Comparison of ENCODE assay signal across 1 cellular context in the genomic region with DNA sequence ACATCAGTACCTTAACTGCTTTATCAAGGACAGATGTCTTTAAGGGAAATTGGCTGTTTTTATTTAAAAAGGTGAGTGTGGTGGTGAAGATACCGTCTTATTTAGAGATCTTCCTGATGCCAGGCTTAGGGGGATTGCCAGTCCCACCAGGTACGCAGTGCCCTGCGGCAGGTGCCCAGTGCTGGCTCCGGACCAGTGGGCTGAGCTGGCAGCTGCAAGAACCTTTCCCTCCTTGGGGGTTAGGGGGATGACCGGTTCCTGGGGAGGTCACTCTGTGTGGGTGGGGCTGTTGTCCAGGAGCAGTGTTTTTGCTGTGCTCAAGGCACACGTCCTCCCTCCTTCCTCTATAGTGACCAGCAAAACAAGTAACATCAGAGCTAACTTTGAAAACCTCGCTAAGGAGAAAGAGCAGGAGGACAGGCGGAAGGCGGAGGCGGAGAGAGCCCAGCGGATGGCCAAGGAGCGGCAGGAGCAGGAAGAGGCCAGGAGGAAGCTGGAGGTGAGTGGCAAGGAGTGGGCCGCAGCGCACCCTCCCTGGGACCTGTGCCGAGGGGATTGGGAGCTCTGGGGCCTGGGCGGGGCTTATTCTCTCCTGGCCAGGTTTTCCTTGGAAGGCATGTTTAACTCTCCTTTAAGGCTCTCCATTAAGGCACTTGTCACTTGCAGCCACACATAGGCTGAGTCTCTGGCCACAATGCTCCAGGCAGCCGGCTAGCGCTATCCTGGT.
TF ChIP-seq lines count a peak whose summit lies in the region.

No MANE protein-coding gene starts in this region.

TF ChIP-seq in HepG2, 621 proteins besides CTCF, POLR2A, EP300 and RAD21:
- TF ChIP-seq PAF1 (CRISPR knock-in tag; IDR thresholded peaks at IDR 0.05) (no peak), AGO2 (optimal IDR thresholded peaks at IDR 0.05; ENCODE audit: low read depth, low read length) (peak; percentile 19)
TF ChIP-seq in HepG2: peak in this region for 1.
